1 cellular context compared by ENCODE assay signal in genomic region chr5:138410996-138411640, GRCh38.
A peak's percentile ranks its signal among the peaks of the same experiment; 100 is the strongest.
TF ChIP-seq lines count a peak whose summit lies in the region.

No MANE protein-coding gene starts in this region.

TF ChIP-seq in HepG2, 621 proteins besides CTCF, POLR2A, EP300 and RAD21:
- peak; percentile 74 for TF ChIP-seq ZBTB38 (CRISPR knock-in tag; IDR thresholded peaks at IDR 0.05)
- peak; percentile 99 for TF ChIP-seq ZBTB33 (CRISPR knock-in tag; IDR thresholded peaks at IDR 0.05)
- TF ChIP-seq POGZ (CRISPR knock-in tag; IDR thresholded peaks at IDR 0.05), result peak; percentile 37; the same call in 1 of the 2 replicates
- TF ChIP-seq ZMYM4 (CRISPR knock-in tag; IDR thresholded peaks at IDR 0.05), result peak; percentile 42; the same call in 1 of the 2 replicates
- peak; percentile 64 for TF ChIP-seq STAG1 (CRISPR knock-in tag; IDR thresholded peaks at IDR 0.05)
